8 cellular contexts compared by ENCODE assay signal in the genomic region with DNA sequence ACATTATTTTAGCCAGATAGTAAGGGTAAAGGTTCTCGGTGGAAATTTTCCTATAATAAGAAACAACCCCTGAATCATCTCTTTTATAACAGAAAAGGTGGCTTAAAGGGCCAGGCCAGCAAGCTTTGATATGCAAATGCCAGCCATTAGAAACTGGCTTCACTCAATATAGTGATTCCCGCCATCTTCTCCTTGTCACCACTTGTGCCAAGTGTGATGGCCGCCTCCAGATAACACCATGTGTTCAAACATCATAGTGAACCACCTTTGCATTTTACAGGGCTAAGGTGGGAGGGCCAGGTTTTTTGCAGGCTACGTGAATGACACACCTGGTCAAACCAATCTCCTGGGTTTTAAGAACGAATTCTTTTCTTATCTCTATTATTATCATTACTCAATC.
"Had no signal": no experiment of that assay in that cellular context is flagged by ENCODE, and none has a peak within 500 bp of the region (broad histone marks: within the 10 kb centered on the region; RNA-seq: fewer than 3 reads in every experiment).

No MANE protein-coding gene starts in this region.

- H3K4me3 ChIP-seq: GM12878 had no signal

- FAIRE-seq: G401.6, GM12878, GM12891, GM12892, GM18507, GM19239 had no signal

- DNase-seq: GDM1, GF-D8 had no signal
